In genomic region chr12:51863363-51863920, GRCh38 we compare ENCODE assay signal across 12 cellular contexts. TPM values are rescaled to one million over a fixed set of nuclear protein-coding genes. Genes with fewer than 3 reads are reported as not detected.
A peak's percentile ranks its signal among the peaks of the same experiment; 100 is the strongest.
DNase-seq lines count a peak whose midpoint lies in the region; ATAC-seq, FAIRE-seq and TF ChIP-seq lines count a peak whose summit lies in the region.
"Had no signal": no experiment of that assay in that cellular context is flagged by ENCODE, and none has a peak within 500 bp of the region (broad histone marks: within the 10 kb centered on the region; RNA-seq: fewer than 3 reads in every experiment).

No MANE protein-coding gene starts in this region.

- H3K9ac ChIP-seq in neural progenitor cell = no peak overlapping the region

- peaks cover 10% of the 10 kb centered on the region for H3K4me1 ChIP-seq in effector memory CD4-positive, alpha-beta T cell (ENCODE audit: control insufficient read depth, insufficient read depth, low read length, poor library complexity, severe bottlenecking)
- H3K4me1 ChIP-seq in neural progenitor cell = peaks cover 38% of the 10 kb centered on the region
- H3K4me1 ChIP-seq: foreskin keratinocyte had no signal

- no peaks in the 10 kb centered on the region for H3K79me2 ChIP-seq in neural progenitor cell (ENCODE audit: low read depth)

- ATAC-seq in natural killer cell (peak in 1 of 3 donors; percentile 8), HG03460 (IDR thresholded peaks at IDR 0.05; ENCODE audit: unreplicated experiment) (no peak)
- no peak for ATAC-seq in natural killer cell treated with Interleukin-12 subunit alpha and Interleukin-12 subunit beta and Interleukin-15 and Interleukin-18, amount 100 ng/mL, for 72 hours

- H3K36me3 ChIP-seq in effector memory CD4-positive, alpha-beta T cell (ENCODE audit: control insufficient read depth, insufficient read depth, low read length) = no peaks in the 10 kb centered on the region
- H3K36me3 ChIP-seq in neural progenitor cell = no peaks in the 10 kb centered on the region

- H3K9me3 Mint-ChIP-seq in natural killer cell = no peaks in the 10 kb centered on the region
- no peaks in the 10 kb centered on the region for H3K9me3 Mint-ChIP-seq in natural killer cell treated with Interleukin-12 subunit alpha and Interleukin-12 subunit beta and Interleukin-15 and Interleukin-18, amount 100 ng/mL, for 72 hours
- no peaks in the 10 kb centered on the region for H3K9me3 Mint-ChIP-seq in neural progenitor cell

- H3F3A ChIP-seq in neural progenitor cell (ENCODE audit: low read depth) = peaks cover 56% of the 10 kb centered on the region

- H3K27ac Mint-ChIP-seq in natural killer cell (no peak overlapping the region), neural progenitor cell (peak overlapping the region; percentile 86)
- no peak overlapping the region for H3K27ac Mint-ChIP-seq in natural killer cell treated with Interleukin-12 subunit alpha and Interleukin-12 subunit beta and Interleukin-15 and Interleukin-18, amount 100 ng/mL, for 72 hours

- H3K27me3 Mint-ChIP-seq in natural killer cell (ENCODE audit: low read depth in 2 of 2) = peaks cover 39 to 51% of the 10 kb centered on the region in 2 donors
- peaks cover 29 to 48% of the 10 kb centered on the region in 2 donors for H3K27me3 Mint-ChIP-seq in natural killer cell treated with Interleukin-12 subunit alpha and Interleukin-12 subunit beta and Interleukin-15 and Interleukin-18, amount 100 ng/mL, for 72 hours
- H3K27me3 Mint-ChIP-seq in neural progenitor cell (ENCODE audit: insufficient read depth, low read depth) = peaks cover 49% of the 10 kb centered on the region

- DNase-seq in natural killer cell (no peak), neural progenitor cell (ENCODE audit: low spot score) (peak; percentile 78), amygdala (lab: John Stamatoyannopoulos, UW) (no peak), GM13976 (ENCODE audit: low spot score) (no peak), frontal cortex (ENCODE audit: low spot score in 2 of 2) (no peak)
- no peak for DNase-seq in natural killer cell treated with Interleukin-12 subunit alpha and Interleukin-12 subunit beta and Interleukin-15 and Interleukin-18, amount 100 ng/mL, for 72 hours (ENCODE audit: low spot score)
- no peak for DNase-seq in effector memory CD4-positive, alpha-beta T cell
- DNase-seq: foreskin keratinocyte, NCI-H2029 treated with DMSO at 0.1 percent for 48 hours, T-helper 1 cell had no signal

- intact Hi-C loops in natural killer cell (cut with micrococcal nuclease) = no loop called here

- no peaks in the 10 kb centered on the region for H3K9me3 ChIP-seq in effector memory CD4-positive, alpha-beta T cell (ENCODE audit: control insufficient read depth, low read length)
- no peaks in the 10 kb centered on the region for H3K9me3 ChIP-seq in neural progenitor cell (ENCODE audit: low read depth)

- FAIRE-seq in frontal cortex (lab: Jason Lieb, UNC) = no peak

- H3K4me3 Mint-ChIP-seq in natural killer cell (peak overlapping the region; percentile 45), neural progenitor cell (peak overlapping the region; percentile 74)
- no peak overlapping the region for H3K4me3 Mint-ChIP-seq in natural killer cell treated with Interleukin-12 subunit alpha and Interleukin-12 subunit beta and Interleukin-15 and Interleukin-18, amount 100 ng/mL, for 72 hours

- H4K20me1 ChIP-seq in neural progenitor cell (ENCODE audit: low read depth) = peaks cover 36% of the 10 kb centered on the region

- in situ Hi-C loops in GM13976 (cut with MboI; ENCODE audit: low sequenced_read_pairs, unreplicated experiment) = no loop called here

- peaks cover 0 to 6% of the 10 kb centered on the region in 2 donors for H3K4me1 Mint-ChIP-seq in natural killer cell
- H3K4me1 Mint-ChIP-seq in natural killer cell treated with Interleukin-12 subunit alpha and Interleukin-12 subunit beta and Interleukin-15 and Interleukin-18, amount 100 ng/mL, for 72 hours (ENCODE audit: low read depth in 2 of 2) = peaks cover 4 to 5% of the 10 kb centered on the region in 2 donors
- H3K4me1 Mint-ChIP-seq in neural progenitor cell = peaks cover 57% of the 10 kb centered on the region

- TF ChIP-seq CTCF in natural killer cell (IDR thresholded peaks at IDR 0.05) = no peak
- no peak for TF ChIP-seq CTCF in neural progenitor cell (IDR thresholded peaks at IDR 0.05)
- no peak for TF ChIP-seq CTCF in GM13976 (IDR thresholded peaks at IDR 0.05; ENCODE audit: borderline replicate concordance, control extremely low read depth, extremely low read depth, insufficient read depth, missing control alignments)

- peaks cover 30% of the 10 kb centered on the region for H3K27me3 ChIP-seq in effector memory CD4-positive, alpha-beta T cell (replicated peaks; ENCODE audit: control insufficient read depth, insufficient read depth, low read length, poor library complexity, severe bottlenecking)
- peaks cover 35% of the 10 kb centered on the region for H3K27me3 ChIP-seq in neural progenitor cell

- H2AFZ ChIP-seq in neural progenitor cell (replicated peaks) = no peak overlapping the region

- H3K36me3 Mint-ChIP-seq in natural killer cell = no peaks in the 10 kb centered on the region
- no peaks in the 10 kb centered on the region for H3K36me3 Mint-ChIP-seq in natural killer cell treated with Interleukin-12 subunit alpha and Interleukin-12 subunit beta and Interleukin-15 and Interleukin-18, amount 100 ng/mL, for 72 hours
- H3K36me3 Mint-ChIP-seq in neural progenitor cell = no peaks in the 10 kb centered on the region

- peak overlapping the region; percentile 88 for H3K4me2 ChIP-seq in neural progenitor cell

- peak overlapping the region; percentile 34 for H3K4me3 ChIP-seq in effector memory CD4-positive, alpha-beta T cell (ENCODE audit: insufficient read depth, low read depth, low read length, poor library complexity, severe bottlenecking)
- peak overlapping the region; percentile 53 for H3K4me3 ChIP-seq in neural progenitor cell

- no peak overlapping the region for H3K27ac ChIP-seq in effector memory CD4-positive, alpha-beta T cell (ENCODE audit: insufficient read depth, low read length, poor library complexity, severe bottlenecking)
- peak overlapping the region; percentile 48 for H3K27ac ChIP-seq in neural progenitor cell
- H3K27ac ChIP-seq: foreskin keratinocyte had no signal

RNA-seq across cellular contexts. Expression of gene FIGNL2, which starts 14.9 kb away (rescaled TPM):
- total RNA-seq in natural killer cell (1 to 10 TPM; 1.4 to 1.6 (median 1.5) TPM), neural progenitor cell (ENCODE audit: low replicate concordance) (9.3 and 25.1 TPM in 2 replicates), frontal cortex (0.82 TPM)
- total RNA-seq in natural killer cell treated with Interleukin-12 subunit alpha and Interleukin-12 subunit beta and Interleukin-15 and Interleukin-18, amount 100 ng/mL, for 72 hours = under 1 TPM; 0.40 to 0.78 TPM
- total RNA-seq: foreskin keratinocyte had no signal

RNA-seq across cellular contexts. Expression of gene ANKRD33, which starts 24.5 kb away (rescaled TPM):
- total RNA-seq in natural killer cell (not detected), neural progenitor cell (ENCODE audit: low replicate concordance) (0.39 and 0.46 TPM in 2 replicates), frontal cortex (not detected)
- total RNA-seq in natural killer cell treated with Interleukin-12 subunit alpha and Interleukin-12 subunit beta and Interleukin-15 and Interleukin-18, amount 100 ng/mL, for 72 hours = not detected
- total RNA-seq: foreskin keratinocyte, ureter had no signal

RNA-seq across cellular contexts. Expression of gene ACVRL1, which starts 43.9 kb away (rescaled TPM):
- total RNA-seq in natural killer cell (under 1 TPM in 1 of 3 donors, not detected in 2; 0.57 TPM), neural progenitor cell (ENCODE audit: low replicate concordance) (0.22 and 2.0 TPM in 2 replicates), frontal cortex (9.4 TPM)
- not detected for total RNA-seq in natural killer cell treated with Interleukin-12 subunit alpha and Interleukin-12 subunit beta and Interleukin-15 and Interleukin-18, amount 100 ng/mL, for 72 hours
- total RNA-seq: foreskin keratinocyte had no signal
